1 cellular context compared by ENCODE assay signal in genomic region chr5:10775646-10776045, GRCh38.
TF ChIP-seq lines count a peak whose summit lies in the region.

No MANE protein-coding gene starts in this region.

TF ChIP-seq in Ishikawa, 13 proteins besides CTCF, POLR2A, EP300 and RAD21 (continued from another document):
- TF ChIP-seq USF1 (IDR thresholded peaks at IDR 0.05) (no peak), ZBTB7A (IDR thresholded peaks at IDR 0.05; ENCODE audit: low read depth) (no peak), TEAD4 (IDR thresholded peaks at IDR 0.05) (no peak), REST (IDR thresholded peaks at IDR 0.05; ENCODE audit: low read depth) (no peak), CREB1 (IDR thresholded peaks at IDR 0.05; ENCODE audit: low read depth) (no peak), CEBPB (IDR thresholded peaks at IDR 0.05) (no peak)
TF ChIP-seq in Ishikawa: peak in this region for 0.
